ENCODE assay signal across 8 cellular contexts in genomic region chr3:187616307-187616939, GRCh38. TPM values are rescaled to one million over a fixed set of nuclear protein-coding genes. Genes with fewer than 3 reads are reported as not detected.
DNase-seq lines count a peak whose midpoint lies in the region; ATAC-seq, FAIRE-seq and TF ChIP-seq lines count a peak whose summit lies in the region.

No MANE protein-coding gene starts in this region.

- ATAC-seq in HG03520 (IDR thresholded peaks at IDR 0.05; ENCODE audit: unreplicated experiment) (peak; percentile 72), pancreas (peak; percentile 35 to 85 (median 81)), GM21723 (IDR thresholded peaks at IDR 0.05; ENCODE audit: unreplicated experiment) (no peak)

- TF ChIP-seq CTCF in 22Rv1 (IDR thresholded peaks at IDR 0.05) = peak; percentile 87
- peak; percentile 76 for TF ChIP-seq CTCF in GM12873 (IDR thresholded peaks at IDR 0.05; ENCODE audit: insufficient read depth, low read depth, low read length, missing control alignments)
- TF ChIP-seq CTCF in pancreas (IDR thresholded peaks at IDR 0.05) = peak in 3 of 4 donors; percentile 51 to 74 (median 55)

- H3K27me3 ChIP-seq in NT2/D1 (ENCODE audit: insufficient read depth, insufficient read length) (peaks cover 29% of the 10 kb centered on the region), pancreas (no peaks in the 10 kb centered on the region)

- H3K9me3 ChIP-seq in NT2/D1 (ENCODE audit: insufficient read depth, low read length) (no peaks in the 10 kb centered on the region; the same call in 1 of the 2 replicates), pancreas (no peaks in the 10 kb centered on the region)

- 54 to 61% methylated on average over 4 of the region's 4 CpGs for WGBS in pancreas, 2 donors

- DNase-seq in NT2/D1 (ENCODE audit: low read depth, low spot score) = peak; percentile 68
- peak; percentile 32 for DNase-seq in activated T-cell treated with anti-CD3 and anti-CD28 coated beads for 1 hour (ENCODE audit: low read depth)
- peak; percentile 60 for DNase-seq in fibroblast of peridontal ligament (ENCODE audit: extremely low read depth)
- DNase-seq in pancreas = peak in 4 of 6 donors; percentile 17 to 53 (median 26)

- H3K4me3 ChIP-seq in NT2/D1 (ENCODE audit: insufficient read length, low read depth) = no peak overlapping the region
- no peak overlapping the region for H3K4me3 ChIP-seq in pancreas

- H3K4me1 ChIP-seq in NT2/D1 (ENCODE audit: insufficient read depth, insufficient read length) (peaks cover 3% of the 10 kb centered on the region), pancreas (no peaks in the 10 kb centered on the region)

- FAIRE-seq in pancreas (lab: Jason Lieb, UNC) = no peak

- H3K27ac ChIP-seq in 22Rv1 (no peak overlapping the region), pancreas (no peak overlapping the region)

- H3K36me3 ChIP-seq in NT2/D1 (ENCODE audit: insufficient read depth, insufficient read length, low read length) (no peaks in the 10 kb centered on the region), pancreas (no peaks in the 10 kb centered on the region)

- intact Hi-C loops in pancreas (cut with DNase I) = no loop called here

- H3K9ac ChIP-seq in NT2/D1 (ENCODE audit: insufficient read length, low read depth) = no peak overlapping the region

RNA-seq across cellular contexts. Expression of gene SST, which starts 53.8 kb away (rescaled TPM):
- total RNA-seq in pancreas = 100 to 1,000 TPM in 5 of 6 donors, 10 to 100 TPM in 1; 91.5 to 743 (median 193) TPM
- over 10,000 TPM in 1 of 2 donors, 1,000 to 10,000 TPM in 1; 3,090 to 13,953 TPM for polyA plus RNA-seq in pancreas
